In the genomic region with DNA sequence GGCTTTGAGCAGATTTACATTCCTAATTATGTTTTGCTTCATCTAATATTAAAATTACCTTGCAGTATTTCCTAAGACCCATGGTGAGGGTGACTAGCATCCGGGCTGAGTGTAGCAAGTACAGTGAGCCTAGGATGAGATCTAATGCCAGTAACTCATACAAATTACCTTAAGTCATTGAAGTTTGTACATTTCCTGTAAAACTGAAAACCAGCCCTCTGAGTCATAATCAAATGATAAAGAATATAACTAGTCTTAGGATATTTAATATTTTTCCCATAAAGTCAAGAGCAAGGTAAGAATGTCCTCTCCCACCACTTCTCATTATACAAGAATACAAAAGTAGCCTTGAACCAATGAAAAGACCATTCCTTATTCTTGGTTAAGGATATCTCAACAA, we compare ENCODE assay signal across 18 cellular contexts. TPM values are rescaled to one million over a fixed set of nuclear protein-coding genes. Genes with fewer than 3 reads are reported as not detected.
DNase-seq lines count a peak whose midpoint lies in the region; ATAC-seq and TF ChIP-seq lines count a peak whose summit lies in the region.
"Had no signal": no experiment of that assay in that cellular context is flagged by ENCODE, and none has a peak within 500 bp of the region (broad histone marks: within the 10 kb centered on the region; RNA-seq: fewer than 3 reads in every experiment).

No MANE protein-coding gene starts in this region.

- H3K36me3 Mint-ChIP-seq in activated naive CD4-positive, alpha-beta T cell treated with anti-CD3 and anti-CD28 coated beads for 36 hours (ENCODE audit: low read depth) = peaks cover 3% of the 10 kb centered on the region
- H3K36me3 Mint-ChIP-seq in activated naive CD4-positive, alpha-beta T cell treated with anti-CD3 and anti-CD28 coated beads, Interleukin-2, amount 50 U/mL, for 72 hours = no peaks in the 10 kb centered on the region

- intact Hi-C loops in activated naive CD4-positive, alpha-beta T cell treated with anti-CD3 and anti-CD28 coated beads for 36 hours (cut with micrococcal nuclease) = no loop called here

- TF ChIP-seq POLR2A in gastroesophageal sphincter (IDR thresholded peaks at IDR 0.05) = no peak

- TF ChIP-seq CTCF in epithelial cell of esophagus (IDR thresholded peaks at IDR 0.05; ENCODE audit: insufficient read depth, low read depth, low read length, missing control alignments) = no peak
- TF ChIP-seq CTCF in gastroesophageal sphincter (IDR thresholded peaks at IDR 0.05) = no peak

- H3K27ac ChIP-seq in gastroesophageal sphincter = no peak overlapping the region
- H3K27ac ChIP-seq: 22Rv1 had no signal

- peak; percentile 10 for DNase-seq in activated naive CD4-positive, alpha-beta T cell treated with anti-CD3 and anti-CD28 coated beads for 36 hours
- no peak for DNase-seq in activated naive CD4-positive, alpha-beta T cell treated with anti-CD3 and anti-CD28 coated beads, Interleukin-2, amount 50 U/mL, for 72 hours (ENCODE audit: low spot score in 2 of 2)
- DNase-seq in amniotic epithelial cell (ENCODE audit: low read depth) (peak; percentile 39), epithelial cell of esophagus (ENCODE audit: low read depth) (peak; percentile 36), stromal cell of bone marrow (ENCODE audit: low read depth) (peak; percentile 17), globus pallidus (ENCODE audit: low spot score) (no peak), SKM-1 treated with dmso at 0.1 percent for 144 hours (lab: John Stamatoyannopoulos, UW; ENCODE audit: unreplicated experiment) (no peak)
- DNase-seq: BE2C; CD4-positive, alpha-beta T cell; H7; NCI-H1436; NCI-H2029 treated with DMSO at 0.1 percent for 48 hours; NCI-H2171 treated with DMSO at 0.1 percent for 48 hours; NCI-H748 treated with DMSO at 0.1 percent for 48 hours; OCI-M1 had no signal

- H3K4me3 ChIP-seq in epithelial cell of esophagus (ENCODE audit: low read length) (no peak overlapping the region), gastroesophageal sphincter (no peak overlapping the region)

- H3K27me3 ChIP-seq in gastroesophageal sphincter = no peaks in the 10 kb centered on the region
- H3K27me3 ChIP-seq: BE2C had no signal

- H3K9me3 ChIP-seq in gastroesophageal sphincter = no peaks in the 10 kb centered on the region
- H3K9me3 ChIP-seq: BE2C had no signal

- no peak for ATAC-seq in activated naive CD4-positive, alpha-beta T cell treated with anti-CD3 and anti-CD28 coated beads, Interleukin-2, amount 50 U/mL, for 72 hours
- no peak for ATAC-seq in gastroesophageal sphincter

- H3K4me1 ChIP-seq in gastroesophageal sphincter = no peaks in the 10 kb centered on the region

- peaks cover 6% of the 10 kb centered on the region for H3K4me1 Mint-ChIP-seq in activated naive CD4-positive, alpha-beta T cell treated with anti-CD3 and anti-CD28 coated beads for 36 hours (ENCODE audit: low read depth)

- no peaks in the 10 kb centered on the region for H3K27me3 Mint-ChIP-seq in activated naive CD4-positive, alpha-beta T cell treated with anti-CD3 and anti-CD28 coated beads for 36 hours (ENCODE audit: low read depth)
- H3K27me3 Mint-ChIP-seq: CD4-positive, alpha-beta T cell had no signal

- no peaks in the 10 kb centered on the region for H3K9me3 Mint-ChIP-seq in activated naive CD4-positive, alpha-beta T cell treated with anti-CD3 and anti-CD28 coated beads for 36 hours
- no peaks in the 10 kb centered on the region for H3K9me3 Mint-ChIP-seq in activated naive CD4-positive, alpha-beta T cell treated with anti-CD3 and anti-CD28 coated beads, Interleukin-2, amount 50 U/mL, for 72 hours
- H3K9me3 Mint-ChIP-seq: CD4-positive, alpha-beta T cell had no signal

- H3K36me3 ChIP-seq in gastroesophageal sphincter = no peaks in the 10 kb centered on the region
- H3K36me3 ChIP-seq: BE2C had no signal

- CTCF ChIA-PET in activated naive CD4-positive, alpha-beta T cell treated with anti-CD3 and anti-CD28 coated beads for 36 hours (lab: Charles Lee) = interaction anchor here (0.8 kb wide), 1 partner anchor 10 kb away, joined by 3 read pairs; no protein-coding TSS in a partner anchor

- no peak overlapping the region for H3K27ac Mint-ChIP-seq in activated naive CD4-positive, alpha-beta T cell treated with anti-CD3 and anti-CD28 coated beads for 36 hours
- H3K27ac Mint-ChIP-seq in activated naive CD4-positive, alpha-beta T cell treated with anti-CD3 and anti-CD28 coated beads, Interleukin-2, amount 50 U/mL, for 72 hours = no peak overlapping the region
- H3K27ac Mint-ChIP-seq: CD4-positive, alpha-beta T cell had no signal

- H3K4me3 Mint-ChIP-seq in activated naive CD4-positive, alpha-beta T cell treated with anti-CD3 and anti-CD28 coated beads for 36 hours = no peak overlapping the region
- H3K4me3 Mint-ChIP-seq: CD4-positive, alpha-beta T cell had no signal

- WGBS in gastroesophageal sphincter (ENCODE audit: low coverage in 1 of 2), 2 donors = 88 to 89% methylated on average over 1 of the region's 1 CpG

- TF ChIP-seq EP300 in gastroesophageal sphincter (IDR thresholded peaks at IDR 0.05) = no peak

RNA-seq across cellular contexts. Expression of a gene that starts 54.8 kb away (rescaled TPM):
- not detected for total RNA-seq in activated naive CD4-positive, alpha-beta T cell treated with anti-CD3 and anti-CD28 coated beads for 36 hours
- not detected for total RNA-seq in activated naive CD4-positive, alpha-beta T cell treated with anti-CD3 and anti-CD28 coated beads, Interleukin-2, amount 50 U/mL, for 72 hours
- total RNA-seq in gastroesophageal sphincter = not detected
- total RNA-seq: CD4-positive, alpha-beta T cell; H7; NCI-H460 had no signal

Comparison
In these comparisons a context has a peak if more than half of its experiments do, and no peak if none do; other contexts are left out.
1. DNase-seq: peak in activated naive CD4-positive, alpha-beta T cell treated with anti-CD3 and anti-CD28 coated beads for 36 hours (single experiment), amniotic epithelial cell (single experiment), epithelial cell of esophagus (single experiment) and stromal cell of bone marrow (single experiment); none in activated naive CD4-positive, alpha-beta T cell treated with anti-CD3 and anti-CD28 coated beads, Interleukin-2, amount 50 U/mL, for 72 hours (0 of 2), globus pallidus (single experiment) and SKM-1 treated with dmso at 0.1 percent for 144 hours (single experiment).